ENCODE assay signal across 14 cellular contexts in genomic region chr6:31037692-31038091, GRCh38. TPM values are rescaled to one million over a fixed set of nuclear protein-coding genes. Genes with fewer than 3 reads are reported as not detected.
DNase-seq lines count a peak whose midpoint lies in the region; ATAC-seq and TF ChIP-seq lines count a peak whose summit lies in the region.
"Had no signal": no experiment of that assay in that cellular context is flagged by ENCODE, and none has a peak within 500 bp of the region (broad histone marks: within the 10 kb centered on the region; RNA-seq: fewer than 3 reads in every experiment).

No MANE protein-coding gene starts in this region.

- intact Hi-C loops in psoas muscle (cut with DNase I) (no loop called here), testis (cut with DNase I; ENCODE audit: low total_unique reads) (no loop called here)

- H3K36me3 ChIP-seq in psoas muscle (ENCODE audit: insufficient read depth in 1 of 2, low read depth in 1 of 2) (no peaks in the 10 kb centered on the region), testis (ENCODE audit: low read depth, missing control alignments) (no peaks in the 10 kb centered on the region)
- H3K36me3 ChIP-seq: cardiac muscle cell, esophagus muscularis mucosa had no signal

- ATAC-seq in SK-N-SH treated with all-trans-retinoic acid at 6 μM for 48 hours (peak; percentile 85), psoas muscle (peak; percentile 46 to 85 (median 78)), HG02970 (IDR thresholded peaks at IDR 0.05; ENCODE audit: low FRiP score, unreplicated experiment) (no peak)
- ATAC-seq: naive thymus-derived CD8-positive, alpha-beta T cell had no signal

- no peak for TF ChIP-seq POLR2A in testis (IDR thresholded peaks at IDR 0.05)

- 22 to 32% (median 31%) methylated on average over 3 of the region's 3 CpGs for WGBS in psoas muscle, 3 donors
- 39 to 47% methylated on average over 3 of the region's 3 CpGs for WGBS in testis, 2 donors

- no peaks in the 10 kb centered on the region for H3K4me1 ChIP-seq in psoas muscle
- no peaks in the 10 kb centered on the region for H3K4me1 ChIP-seq in testis

- H3K27me3 ChIP-seq in psoas muscle (ENCODE audit: insufficient read depth in 3 of 3, low read length in 2 of 3) (no peaks in the 10 kb centered on the region), testis (no peaks in the 10 kb centered on the region)
- H3K27me3 ChIP-seq: cardiac muscle cell had no signal

- TF ChIP-seq CTCF in fibroblast of the aortic adventitia (IDR thresholded peaks at IDR 0.05; ENCODE audit: insufficient read depth, low read length) (no peak), psoas muscle (IDR thresholded peaks at IDR 0.05) (no peak), testis (IDR thresholded peaks at IDR 0.05) (no peak)

- H3K4me3 ChIP-seq in fibroblast of the aortic adventitia (ENCODE audit: low read depth, low read length) (no peak overlapping the region), psoas muscle (no peak overlapping the region), testis (no peak overlapping the region)
- H3K4me3 ChIP-seq: cardiac muscle cell, esophagus muscularis mucosa had no signal

- peak; percentile 62 for DNase-seq in COLO829 (ENCODE audit: low spot score)
- DNase-seq in fibroblast of the aortic adventitia (ENCODE audit: low read depth) = peak; percentile 27
- DNase-seq in psoas muscle = no peak
- DNase-seq in globus pallidus (ENCODE audit: low spot score) = no peak
- no peak for DNase-seq in midbrain (lab: John Stamatoyannopoulos, UW)
- DNase-seq in testis = no peak
- DNase-seq: activated CD4-positive, CD25-positive, alpha-beta regulatory T cell treated with anti-CD3 and anti-CD28 coated beads, Interleukin-2, amount 50 U/mL, for 72 hours; naive thymus-derived CD8-positive, alpha-beta T cell; NCI-H2081 treated with DMSO at 0.1 percent for 48 hours had no signal

- H3K9me3 ChIP-seq in psoas muscle = no peaks in the 10 kb centered on the region
- no peaks in the 10 kb centered on the region for H3K9me3 ChIP-seq in testis
- H3K9me3 ChIP-seq: esophagus muscularis mucosa had no signal

- peak overlapping the region; percentile 18 for H3K27ac ChIP-seq in psoas muscle
- no peak overlapping the region for H3K27ac ChIP-seq in testis
- H3K27ac ChIP-seq: cardiac muscle cell, esophagus muscularis mucosa had no signal

TF ChIP-seq in SK-N-SH treated with all-trans-retinoic acid at 6 μM for 48 hours, 23 proteins besides CTCF, POLR2A, EP300 and RAD21:
- TF ChIP-seq ARNTL (CRISPR knock-in tag; IDR thresholded peaks at IDR 0.05; ENCODE audit: borderline replicate concordance, low read depth) = no peak
- TF ChIP-seq CSRNP3 (CRISPR knock-in tag; IDR thresholded peaks at IDR 0.05) = no peak
- no peak for TF ChIP-seq POU6F1 (CRISPR knock-in tag; IDR thresholded peaks at IDR 0.05; ENCODE audit: borderline replicate concordance, low read depth)
- no peak for TF ChIP-seq SNAI2 (CRISPR knock-in tag; IDR thresholded peaks at IDR 0.05)

RNA-seq across cellular contexts. Expression of gene MUC22, which starts 27.4 kb away (rescaled TPM):
- total RNA-seq in fibroblast of the aortic adventitia (ENCODE audit: low replicate concordance) (not detected in 2 replicates), psoas muscle (under 1 TPM in 3 of 4 donors, not detected in 1; 0.08 to 0.09 (median 0.08) TPM), testis (under 1 TPM; 0.31 to 0.87 TPM)
- polyA plus RNA-seq in psoas muscle (under 1 TPM in 2 of 3 donors, not detected in 1; 0.04 to 0.38 TPM), testis (ENCODE audit: insufficient read depth, low read depth, low replicate concordance) (0.21 TPM)
- total RNA-seq: cardiac muscle cell; esophagus muscularis mucosa; naive thymus-derived CD8-positive, alpha-beta T cell had no signal
- polyA plus RNA-seq: cardiac muscle cell; CD14-positive monocyte; naive thymus-derived CD8-positive, alpha-beta T cell had no signal

RNA-seq across cellular contexts. Expression of gene MUC21, which starts 54.2 kb away (rescaled TPM):
- total RNA-seq in fibroblast of the aortic adventitia (ENCODE audit: low replicate concordance) (not detected in 2 replicates), psoas muscle (not detected), testis (not detected)
- polyA plus RNA-seq in psoas muscle (under 1 TPM; 0.01 to 0.07 (median 0.07) TPM), testis (ENCODE audit: insufficient read depth, low read depth, low replicate concordance) (0.12 TPM)
- total RNA-seq: cardiac muscle cell; naive thymus-derived CD8-positive, alpha-beta T cell had no signal
- polyA plus RNA-seq: cardiac muscle cell; CD14-positive monocyte; naive thymus-derived CD8-positive, alpha-beta T cell had no signal

Comparison
In these comparisons a context has a peak if more than half of its experiments do, and no peak if none do; other contexts are left out.
1. DNase-seq: peak in COLO829 (single experiment) and fibroblast of the aortic adventitia (single experiment); none in psoas muscle (0 of 2), globus pallidus (single experiment), midbrain (single experiment) and testis (single experiment).